11 cellular contexts compared by ENCODE assay signal in the genomic region with DNA sequence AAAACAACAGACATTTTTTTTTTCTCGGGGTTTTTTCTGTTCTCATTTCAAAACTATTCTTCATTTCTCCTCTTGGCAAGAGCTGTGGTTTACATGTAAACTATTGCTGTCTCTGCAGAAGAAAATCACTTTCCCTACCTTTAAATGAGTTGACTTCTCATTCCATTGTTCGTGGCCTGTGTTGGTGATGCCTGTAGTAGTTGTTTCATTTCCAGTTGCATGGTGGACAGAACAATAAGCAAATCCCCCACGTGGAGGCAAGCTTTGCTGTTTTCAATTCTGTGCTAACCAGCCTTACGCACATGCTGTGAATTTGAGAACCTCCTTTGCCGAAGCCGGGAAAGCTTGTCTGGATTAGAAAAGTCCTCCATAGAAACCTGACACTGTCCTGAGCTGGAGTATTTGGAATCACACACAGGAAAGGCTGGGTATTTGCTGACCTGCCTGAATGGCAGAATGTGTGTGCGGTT. TPM values are rescaled to one million over a fixed set of nuclear protein-coding genes. Genes with fewer than 3 reads are reported as not detected.
A peak's percentile ranks its signal among the peaks of the same experiment; 100 is the strongest.
DNase-seq lines count a peak whose midpoint lies in the region; FAIRE-seq and TF ChIP-seq lines count a peak whose summit lies in the region.
"Had no signal": no experiment of that assay in that cellular context is flagged by ENCODE, and none has a peak within 500 bp of the region (broad histone marks: within the 10 kb centered on the region; RNA-seq: fewer than 3 reads in every experiment).

No MANE protein-coding gene starts in this region.

- H3K4me3 Mint-ChIP-seq in T-helper 1 cell treated with Interleukin-12 subunit alpha and Interleukin-12 subunit beta and Interleukin-4 antibody, amounts not matched to agents 30 μg/mL and 1 μg/mL, for 36 hours: no peak overlapping the region
- no peak overlapping the region for H3K4me3 Mint-ChIP-seq in chondrocyte (ENCODE audit: unreplicated experiment)
- H3K4me3 Mint-ChIP-seq: memory B cell had no signal

- 70 to 90% (median 75%) methylated on average over 7 of the region's 7 CpGs for WGBS in small intestine, 3 donors

- peaks cover 3% of the 10 kb centered on the region for H3K27me3 Mint-ChIP-seq in T-helper 1 cell treated with Interleukin-12 subunit alpha and Interleukin-12 subunit beta and Interleukin-4 antibody, amounts not matched to agents 30 μg/mL and 1 μg/mL, for 36 hours (ENCODE audit: low read depth)
- no peaks in the 10 kb centered on the region for H3K27me3 Mint-ChIP-seq in chondrocyte (ENCODE audit: low read depth)
- H3K27me3 Mint-ChIP-seq: memory B cell had no signal

- H3K27ac Mint-ChIP-seq in T-helper 1 cell treated with Interleukin-12 subunit alpha and Interleukin-12 subunit beta and Interleukin-4 antibody, amounts not matched to agents 30 μg/mL and 1 μg/mL, for 36 hours: peak overlapping the region; percentile 62
- no peak overlapping the region for H3K27ac Mint-ChIP-seq in chondrocyte (ENCODE audit: unreplicated experiment)

- no peaks in the 10 kb centered on the region for H3K27me3 ChIP-seq in small intestine (ENCODE audit: control insufficient read depth in 2 of 2, insufficient read depth in 2 of 2, low read length in 2 of 2)

- peak; percentile 31 for TF ChIP-seq CTCF in chondrocyte (IDR thresholded peaks at IDR 0.05)

- H3K9me3 Mint-ChIP-seq in T-helper 1 cell treated with Interleukin-12 subunit alpha and Interleukin-12 subunit beta and Interleukin-4 antibody, amounts not matched to agents 30 μg/mL and 1 μg/mL, for 36 hours: no peaks in the 10 kb centered on the region
- H3K9me3 Mint-ChIP-seq in chondrocyte (ENCODE audit: low read depth): no peaks in the 10 kb centered on the region
- H3K9me3 Mint-ChIP-seq: memory B cell had no signal

- DNase-seq in T-helper 1 cell (no peak), LHCN-M2 (ENCODE audit: low read depth) (peak; percentile 31), chondrocyte (ENCODE audit: low spot score) (no peak), small intestine (no peak), NCI-H2081 treated with DMSO at 0.1 percent for 48 hours (lab: John Stamatoyannopoulos, UW) (no peak), NOMO-1 treated with DMSO at 0.1 percent for 48 hours (lab: John Stamatoyannopoulos, UW; ENCODE audit: unreplicated experiment) (no peak)
- DNase-seq in stimulated activated CD4-positive, alpha-beta T cell treated with anti-CD3 and anti-CD28 coated beads, Interleukin-12 subunit alpha, Interleukin-12 subunit beta, amount 100 ng/mL, for 4 hours: no peak
- DNase-seq: activated CD8-positive, alpha-beta memory T cell treated with anti-CD3 and anti-CD28 coated beads for 24 hours had no signal

- H3K4me3 ChIP-seq in small intestine (ENCODE audit: low read depth in 1 of 2, low read length in 2 of 2): no peak overlapping the region
- H3K4me3 ChIP-seq: A549 had no signal

- peaks cover 5% of the 10 kb centered on the region for H3K36me3 Mint-ChIP-seq in T-helper 1 cell treated with Interleukin-12 subunit alpha and Interleukin-12 subunit beta and Interleukin-4 antibody, amounts not matched to agents 30 μg/mL and 1 μg/mL, for 36 hours (ENCODE audit: low read depth)
- no peaks in the 10 kb centered on the region for H3K36me3 Mint-ChIP-seq in chondrocyte (ENCODE audit: low read depth)

- FAIRE-seq in small intestine (lab: Jason Lieb, UNC): no peak
- FAIRE-seq: A549 had no signal

- H3K36me3 ChIP-seq in small intestine (ENCODE audit: control insufficient read depth in 2 of 2, insufficient read depth in 2 of 2, low read length in 2 of 2): no peaks in the 10 kb centered on the region

- peaks cover 10% of the 10 kb centered on the region for H3K4me1 Mint-ChIP-seq in T-helper 1 cell treated with Interleukin-12 subunit alpha and Interleukin-12 subunit beta and Interleukin-4 antibody, amounts not matched to agents 30 μg/mL and 1 μg/mL, for 36 hours (ENCODE audit: low read depth)
- H3K4me1 Mint-ChIP-seq in chondrocyte (ENCODE audit: low read depth): peaks cover 32% of the 10 kb centered on the region

- H3K27ac ChIP-seq in small intestine (ENCODE audit: low read depth in 1 of 2, low read length in 1 of 2): peak overlapping the region; percentile 49 to 63
- H3K27ac ChIP-seq: A549 had no signal

- H3K4me1 ChIP-seq in small intestine (ENCODE audit: control insufficient read depth in 2 of 2, insufficient read depth in 1 of 2, low read depth in 1 of 2, low read length in 1 of 2): peaks cover 2 to 9% of the 10 kb centered on the region in 2 donors
- H3K4me1 ChIP-seq: A549 had no signal

- no peaks in the 10 kb centered on the region for H3K9me3 ChIP-seq in small intestine (ENCODE audit: control insufficient read depth, low read depth)
- H3K9me3 ChIP-seq: A549 had no signal

RNA-seq across cellular contexts. Expression of a gene that starts 26.2 kb away (rescaled TPM):
- total RNA-seq in LHCN-M2 (2014; rRNA removed) (23.1 and 44.1 TPM in 2 replicates), chondrocyte (12.8 to 99.2 TPM (median 93.1 TPM) in 3 replicates)
- polyA plus RNA-seq in LHCN-M2 (2012): 67.0 TPM
- 1 to 10 TPM; 3.0 to 3.8 (median 3.4) TPM for polyA plus RNA-seq in small intestine

RNA-seq across cellular contexts. Expression of a gene that starts 30.8 kb away (rescaled TPM):
- total RNA-seq in LHCN-M2 (2014; rRNA removed) (246 and 253 TPM in 2 replicates), chondrocyte (126 to 132 TPM (median 127 TPM) in 3 replicates)
- 136 TPM for polyA plus RNA-seq in LHCN-M2 (2012)
- 100 to 1,000 TPM in 1 of 3 donors, 10 to 100 TPM in 2; 89.2 to 142 (median 93.9) TPM for polyA plus RNA-seq in small intestine
